1 cellular context compared by ENCODE assay signal in genomic region chr19:56660381-56661105, GRCh38.
TF ChIP-seq lines count a peak whose summit lies in the region.

No MANE protein-coding gene starts in this region.

TF ChIP-seq in SK-N-SH treated with all-trans-retinoic acid at 6 μM for 48 hours, 23 proteins besides CTCF, POLR2A, EP300 and RAD21 (continued from another document):
- TF ChIP-seq, protein P1, sequence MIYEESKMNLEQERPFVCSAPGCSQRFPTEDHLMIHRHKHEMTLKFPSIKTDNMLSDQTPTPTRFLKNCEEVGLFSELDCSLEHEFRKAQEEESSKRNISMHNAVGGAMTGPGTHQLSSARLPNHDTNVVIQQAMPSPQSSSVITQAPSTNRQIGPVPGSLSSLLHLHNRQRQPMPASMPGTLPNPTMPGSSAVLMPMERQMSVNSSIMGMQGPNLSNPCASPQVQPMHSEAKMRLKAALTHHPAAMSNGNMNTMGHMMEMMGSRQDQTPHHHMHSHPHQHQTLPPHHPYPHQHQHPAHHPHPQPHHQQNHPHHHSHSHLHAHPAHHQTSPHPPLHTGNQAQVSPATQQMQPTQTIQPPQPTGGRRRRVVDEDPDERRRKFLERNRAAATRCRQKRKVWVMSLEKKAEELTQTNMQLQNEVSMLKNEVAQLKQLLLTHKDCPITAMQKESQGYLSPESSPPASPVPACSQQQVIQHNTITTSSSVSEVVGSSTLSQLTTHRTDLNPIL (CRISPR knock-in tag; IDR thresholded peaks at IDR 0.05; ENCODE audit: low read depth) = no peak
- TF ChIP-seq ZNF565 (CRISPR knock-in tag; conservative IDR thresholded peaks at IDR 0.05; ENCODE audit: low read depth) (no peak), OSR1 (CRISPR knock-in tag; IDR thresholded peaks at IDR 0.05) (no peak)
- TF ChIP-seq, protein P2, sequence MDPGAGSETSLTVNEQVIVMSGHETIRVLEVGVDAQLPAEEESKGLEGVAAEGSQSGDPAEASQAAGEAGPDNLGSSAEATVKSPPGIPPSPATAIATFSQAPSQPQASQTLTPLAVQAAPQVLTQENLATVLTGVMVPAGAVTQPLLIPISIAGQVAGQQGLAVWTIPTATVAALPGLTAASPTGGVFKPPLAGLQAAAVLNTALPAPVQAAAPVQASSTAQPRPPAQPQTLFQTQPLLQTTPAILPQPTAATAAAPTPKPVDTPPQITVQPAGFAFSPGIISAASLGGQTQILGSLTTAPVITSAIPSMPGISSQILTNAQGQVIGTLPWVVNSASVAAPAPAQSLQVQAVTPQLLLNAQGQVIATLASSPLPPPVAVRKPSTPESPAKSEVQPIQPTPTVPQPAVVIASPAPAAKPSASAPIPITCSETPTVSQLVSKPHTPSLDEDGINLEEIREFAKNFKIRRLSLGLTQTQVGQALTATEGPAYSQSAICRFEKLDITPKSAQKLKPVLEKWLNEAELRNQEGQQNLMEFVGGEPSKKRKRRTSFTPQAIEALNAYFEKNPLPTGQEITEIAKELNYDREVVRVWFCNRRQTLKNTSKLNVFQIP (CRISPR knock-in tag; IDR thresholded peaks at IDR 0.05; ENCODE audit: borderline replicate concordance, low read depth) = no peak
TF ChIP-seq in SK-N-SH treated with all-trans-retinoic acid at 6 μM for 48 hours: peak in this region for 0.
